14 cellular contexts compared by ENCODE assay signal in the genomic region with DNA sequence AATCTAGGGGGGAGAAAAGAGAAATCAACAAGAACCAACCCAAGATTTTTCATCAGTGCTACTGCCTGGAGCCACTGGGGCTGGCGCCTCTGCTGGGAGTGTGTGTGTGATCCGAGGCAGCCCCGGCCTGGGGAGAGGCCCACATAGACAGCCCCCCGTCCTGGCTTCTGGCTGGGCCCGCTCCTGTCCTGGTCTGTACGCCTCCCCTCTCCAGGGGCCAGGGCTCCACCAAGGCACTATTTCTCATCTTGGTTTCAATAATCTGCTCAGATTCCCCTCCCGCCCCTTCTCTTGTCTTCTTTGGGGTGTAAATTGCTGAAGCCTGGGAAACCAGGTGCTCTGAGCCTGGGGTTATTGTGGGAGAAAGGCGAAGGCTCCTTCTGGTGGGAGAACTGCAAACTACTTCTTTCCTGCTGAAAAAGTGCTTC. TPM values are rescaled to one million over a fixed set of nuclear protein-coding genes. Genes with fewer than 3 reads are reported as not detected.
DNase-seq lines count a peak whose midpoint lies in the region; ATAC-seq and TF ChIP-seq lines count a peak whose summit lies in the region.
"Had no signal": no experiment of that assay in that cellular context is flagged by ENCODE, and none has a peak within 500 bp of the region (broad histone marks: within the 10 kb centered on the region; RNA-seq: fewer than 3 reads in every experiment).

No MANE protein-coding gene starts in this region.

- DNase-seq in AG04450 (ENCODE audit: low read depth, low spot score) (no peak), Panc1 (ENCODE audit: low read depth, low spot score) (no peak), fibroblast of peridontal ligament (ENCODE audit: extremely low read depth) (peak; percentile 62), psoas muscle (no peak), NCI-H1436 (lab: John Stamatoyannopoulos, UW) (no peak), HK-2 (ENCODE audit: unreplicated experiment) (no peak), DMS153 treated with DMSO at 0.1 percent for 48 hours (lab: John Stamatoyannopoulos, UW; ENCODE audit: unreplicated experiment) (no peak)
- DNase-seq: activated CD4-positive, alpha-beta T cell treated with anti-CD3 and anti-CD28 coated beads, Interleukin-2, amount 50 U/mL, for 4 hours; amniotic stem cell; CD4-positive, CD25-positive, alpha-beta regulatory T cell; NCI-H1105; SHP77; stimulated activated naive B cell treated with anti-CD40 and anti-IgM and Interleukin-4, amounts not matched to agents 10 μg/mL and 1 μg/mL and 100 μg/mL, for 72 hours had no signal

- CTCF ChIA-PET in AG04450 (lab: Charles Lee) (interaction anchor here (1.8 kb wide), 1 partner anchor 81 kb away, joined by 10 read pairs; no protein-coding TSS in a partner anchor), Panc1 (lab: Charles Lee) (interaction anchor here (0.7 kb wide), 1 partner anchor 95 kb away, joined by 4 read pairs; no protein-coding TSS in a partner anchor)

- no peak for ATAC-seq in Panc1
- ATAC-seq in psoas muscle: no peak
- no peak for ATAC-seq in HG02973 (IDR thresholded peaks at IDR 0.05; ENCODE audit: unreplicated experiment)
- ATAC-seq: stimulated activated naive B cell treated with anti-CD40 and anti-IgM and Interleukin-4, amounts not matched to agents 10 μg/mL and 1 μg/mL and 100 μg/mL, for 72 hours had no signal

- in situ Hi-C loops in Panc1 (cut with HindIII; ENCODE audit: low pct_unique_long_range_greater_than_20kb, low sequenced_read_pairs): no loop called here

- H3K9me3 ChIP-seq in AG04450 (ENCODE audit: control insufficient read depth, insufficient read depth, low read length): no peaks in the 10 kb centered on the region
- H3K9me3 ChIP-seq in Panc1 (ENCODE audit: control insufficient read depth, insufficient read depth, low read depth, low read length): no peaks in the 10 kb centered on the region
- no peaks in the 10 kb centered on the region for H3K9me3 ChIP-seq in psoas muscle

- BruUV-seq in Panc1 (replicated peaks; lab: Mats Ljungman, UMichigan): no TSS peak

- H3K27ac ChIP-seq in AG04450 (ENCODE audit: low read depth, low read length) (peak overlapping the region; percentile 34), Panc1 (ENCODE audit: low read length) (peak overlapping the region; percentile 100), psoas muscle (peak overlapping the region; percentile 99)

- POLR2A ChIA-PET in AG04450 (lab: Yijun Ruan, JAX): interaction anchor here (1.2 to 1.5 kb wide), 3 partner anchors 9 to 15 kb away, joined by 3 to 13 read pairs (median 5); a partner anchor contains a TSS
- POLR2A ChIA-PET in Panc1 (lab: Charles Lee): interaction anchor here (0.6 kb wide), 1 partner anchor 11 kb away, joined by 5 read pairs; no protein-coding TSS in a partner anchor

- H3K36me3 ChIP-seq in Panc1 (ENCODE audit: control insufficient read depth, insufficient read depth, low read length) (no peaks in the 10 kb centered on the region; the same call in 1 of the 2 replicates), psoas muscle (ENCODE audit: insufficient read depth in 1 of 2, low read depth in 1 of 2) (no peaks in the 10 kb centered on the region)

- H3K27me3 ChIP-seq in AG04450 (ENCODE audit: control insufficient read depth, insufficient read depth, low read length) (no peaks in the 10 kb centered on the region), Panc1 (ENCODE audit: control insufficient read depth, insufficient read depth, low read length) (no peaks in the 10 kb centered on the region), psoas muscle (ENCODE audit: insufficient read depth in 3 of 3, low read length in 2 of 3) (no peaks in the 10 kb centered on the region)

- H3K4me3 ChIP-seq in AG04450 (ENCODE audit: low read depth, low read length) (no peak overlapping the region), Panc1 (ENCODE audit: low read depth in 2 of 2, low read length in 2 of 2) (peak overlapping the region; percentile 16 to 69; a peak in 3 of 4 replicates), psoas muscle (peak overlapping the region; percentile 76)

- WGBS in psoas muscle, 3 donors: 74 to 78% (median 77%) methylated on average over 8 of the region's 8 CpGs

- peak; percentile 36 for TF ChIP-seq CTCF in AG04450 (IDR thresholded peaks at IDR 0.05; ENCODE audit: low read depth, low read length)
- TF ChIP-seq CTCF in Panc1 (IDR thresholded peaks at IDR 0.05): peak; percentile 42
- no peak for TF ChIP-seq CTCF in psoas muscle (IDR thresholded peaks at IDR 0.05)

- H3K4me1 ChIP-seq in Panc1 (ENCODE audit: control insufficient read depth, insufficient read depth, low read length) (peaks cover 73% of the 10 kb centered on the region), psoas muscle (peaks cover 65% of the 10 kb centered on the region)

- intact Hi-C loops in Panc1 (cut with micrococcal nuclease; ENCODE audit: unreplicated experiment): loop anchor here (5.0 kb wide), 2 partner anchors 84 to 111 kb away; no protein-coding TSS in a partner anchor
- intact Hi-C loops in psoas muscle (cut with DNase I): loop anchor here in 1 of 2 donors (5.0 kb wide), 1 partner anchor 79 kb away; no protein-coding TSS in a partner anchor

RNA-seq across cellular contexts. Expression of a gene that starts 7.8 kb away (rescaled TPM):
- polyA plus RNA-seq in AG04450 (2011; rRNA removed) (1.3 and 2.5 TPM in 2 replicates), psoas muscle (1 to 10 TPM; 2.8 to 6.6 (median 4.1) TPM)
- 3.3 and 6.3 TPM in 2 replicates for polyA minus RNA-seq in AG04450 (2011; rRNA and poly(A)+ RNA removed)
- total RNA-seq in Panc1 (2021; ENCODE audit: unreplicated experiment) (77.4 TPM), psoas muscle (10 to 100 TPM in 1 of 4 donors, 1 to 10 TPM in 3; 6.0 to 10.7 (median 7.7) TPM)
- 129 TPM for polyA plus RNA-seq in Panc1 (2012; ENCODE audit: insufficient read length)
- polyA plus RNA-seq: CD4-positive, CD25-positive, alpha-beta regulatory T cell had no signal

Comparison
In these comparisons a context has a peak if more than half of its experiments do, and no peak if none do; other contexts are left out.
1. H3K27ac ChIP-seq: peak in every context shown above with its lines; median percentile 100 in Panc1; 99 in psoas muscle; 34 in AG04450.